12 cellular contexts compared by ENCODE assay signal in the genomic region with DNA sequence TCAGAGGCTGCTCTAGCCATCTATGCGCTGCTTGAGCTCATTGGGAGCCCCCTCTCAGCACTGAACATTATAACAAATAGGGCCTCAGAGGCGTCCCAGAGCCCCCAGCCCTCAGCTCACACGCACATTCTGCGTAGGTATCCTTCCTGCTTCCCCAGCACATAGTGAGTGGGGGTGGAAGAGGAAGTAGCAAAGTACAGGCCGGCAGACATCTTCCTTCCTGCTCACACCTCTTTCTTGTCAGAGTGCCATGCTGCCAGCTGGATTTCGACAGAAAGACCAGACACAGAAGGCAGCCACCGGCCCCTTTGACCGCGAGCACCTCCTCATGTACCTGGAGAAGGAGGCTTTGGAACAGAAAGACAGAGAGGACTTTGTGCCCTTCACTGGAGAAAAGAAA. TPM values are rescaled to one million over a fixed set of nuclear protein-coding genes. Genes with fewer than 3 reads are reported as not detected.
A peak's percentile ranks its signal among the peaks of the same experiment; 100 is the strongest.
DNase-seq lines count a peak whose midpoint lies in the region; ATAC-seq and TF ChIP-seq lines count a peak whose summit lies in the region.
"Had no signal": no experiment of that assay in that cellular context is flagged by ENCODE, and none has a peak within 500 bp of the region (broad histone marks: within the 10 kb centered on the region; RNA-seq: fewer than 3 reads in every experiment).

No MANE protein-coding gene starts in this region.

- ATAC-seq in natural killer cell treated with Interleukin-12 subunit alpha and Interleukin-12 subunit beta and Interleukin-15 and Interleukin-18, amount 100 ng/mL, for 72 hours, result peak in 1 of 2 donors; percentile 40
- ATAC-seq in natural killer cell (no peak), HG03097 (IDR thresholded peaks at IDR 0.05; ENCODE audit: low FRiP score, unreplicated experiment) (no peak), HG03196 (IDR thresholded peaks at IDR 0.05; ENCODE audit: unreplicated experiment) (no peak), SK-N-SH treated with all-trans-retinoic acid at 6 μM for 48 hours (no peak)
- ATAC-seq in effector memory CD8-positive, alpha-beta T cell (replicated peaks), result peak; percentile 45

- no peaks in the 10 kb centered on the region for H3K27me3 Mint-ChIP-seq in natural killer cell treated with Interleukin-12 subunit alpha and Interleukin-12 subunit beta and Interleukin-15 and Interleukin-18, amount 100 ng/mL, for 72 hours
- no peaks in the 10 kb centered on the region for H3K27me3 Mint-ChIP-seq in natural killer cell (ENCODE audit: low read depth in 2 of 2)
- H3K27me3 Mint-ChIP-seq in effector memory CD8-positive, alpha-beta T cell, result no peaks in the 10 kb centered on the region
- no peaks in the 10 kb centered on the region for H3K27me3 Mint-ChIP-seq in chondrocyte (ENCODE audit: low read depth)

- peak overlapping the region; percentile 58 to 66 for H3K27ac Mint-ChIP-seq in natural killer cell treated with Interleukin-12 subunit alpha and Interleukin-12 subunit beta and Interleukin-15 and Interleukin-18, amount 100 ng/mL, for 72 hours
- H3K27ac Mint-ChIP-seq in natural killer cell (no peak overlapping the region), chondrocyte (ENCODE audit: unreplicated experiment) (no peak overlapping the region)
- peak overlapping the region; percentile 53 to 77 for H3K27ac Mint-ChIP-seq in effector memory CD8-positive, alpha-beta T cell
- H3K27ac Mint-ChIP-seq: HFFc6 had no signal

- H3F3A ChIP-seq in SU-DHL-6 (ENCODE audit: insufficient read depth), result no peaks in the 10 kb centered on the region

- no peaks in the 10 kb centered on the region for H3K36me3 ChIP-seq in SU-DHL-6 (ENCODE audit: low read length)

- no peaks in the 10 kb centered on the region for H4K20me1 ChIP-seq in SU-DHL-6 (ENCODE audit: low read depth, low read length)

- H3K9ac ChIP-seq in SU-DHL-6 (ENCODE audit: low read length), result no peak overlapping the region

- H3K36me3 Mint-ChIP-seq in natural killer cell treated with Interleukin-12 subunit alpha and Interleukin-12 subunit beta and Interleukin-15 and Interleukin-18, amount 100 ng/mL, for 72 hours, result peaks cover 7% of the 10 kb centered on the region
- H3K36me3 Mint-ChIP-seq in natural killer cell (no peaks in the 10 kb centered on the region), chondrocyte (ENCODE audit: low read depth) (peaks cover 8% of the 10 kb centered on the region)
- peaks cover 2% of the 10 kb centered on the region for H3K36me3 Mint-ChIP-seq in effector memory CD8-positive, alpha-beta T cell (ENCODE audit: insufficient read depth)

- intact Hi-C loops in natural killer cell (cut with micrococcal nuclease), result no loop called here

- no peak overlapping the region for H3K27ac ChIP-seq in SU-DHL-6 (ENCODE audit: low read depth, low read length)

- peak overlapping the region; percentile 37 for H3K4me3 Mint-ChIP-seq in natural killer cell treated with Interleukin-12 subunit alpha and Interleukin-12 subunit beta and Interleukin-15 and Interleukin-18, amount 100 ng/mL, for 72 hours
- H3K4me3 Mint-ChIP-seq in natural killer cell, result no peak overlapping the region
- peak overlapping the region in 1 of 2 donors; percentile 17 for H3K4me3 Mint-ChIP-seq in effector memory CD8-positive, alpha-beta T cell
- H3K4me3 Mint-ChIP-seq in chondrocyte (ENCODE audit: unreplicated experiment), result no peak overlapping the region
- H3K4me3 Mint-ChIP-seq: HFFc6 had no signal

- no peaks in the 10 kb centered on the region for H3K9me2 ChIP-seq in SU-DHL-6 (replicated peaks; ENCODE audit: insufficient read depth, low read length)

- no peaks in the 10 kb centered on the region for H3K9me3 ChIP-seq in SU-DHL-6 (ENCODE audit: insufficient read depth, low read length)

- no peak for TF ChIP-seq CTCF in natural killer cell (IDR thresholded peaks at IDR 0.05)
- no peak for TF ChIP-seq CTCF in SU-DHL-6 (IDR thresholded peaks at IDR 0.05; ENCODE audit: insufficient read depth, low read length, poor library complexity, severe bottlenecking)
- TF ChIP-seq CTCF in chondrocyte (IDR thresholded peaks at IDR 0.05), result no peak

- no peaks in the 10 kb centered on the region for H3K9me3 Mint-ChIP-seq in natural killer cell treated with Interleukin-12 subunit alpha and Interleukin-12 subunit beta and Interleukin-15 and Interleukin-18, amount 100 ng/mL, for 72 hours
- no peaks in the 10 kb centered on the region for H3K9me3 Mint-ChIP-seq in natural killer cell
- no peaks in the 10 kb centered on the region for H3K9me3 Mint-ChIP-seq in effector memory CD8-positive, alpha-beta T cell
- no peaks in the 10 kb centered on the region for H3K9me3 Mint-ChIP-seq in chondrocyte (ENCODE audit: low read depth)
- H3K9me3 Mint-ChIP-seq: HFFc6 had no signal

- H3K4me2 ChIP-seq in SU-DHL-6 (ENCODE audit: low read depth, low read length, poor library complexity, severe bottlenecking), result no peak overlapping the region

- peaks cover 6 to 8% of the 10 kb centered on the region in 2 donors for H3K4me1 Mint-ChIP-seq in natural killer cell treated with Interleukin-12 subunit alpha and Interleukin-12 subunit beta and Interleukin-15 and Interleukin-18, amount 100 ng/mL, for 72 hours (ENCODE audit: low read depth in 2 of 2)
- H3K4me1 Mint-ChIP-seq in natural killer cell (peaks cover 0 to 6% of the 10 kb centered on the region in 2 donors), chondrocyte (ENCODE audit: low read depth) (no peaks in the 10 kb centered on the region)
- peaks cover 9 to 11% of the 10 kb centered on the region in 2 donors for H3K4me1 Mint-ChIP-seq in effector memory CD8-positive, alpha-beta T cell (ENCODE audit: low read depth in 2 of 2)

- no peaks in the 10 kb centered on the region for H3K79me2 ChIP-seq in SU-DHL-6 (ENCODE audit: insufficient read depth, low read length)

- H3K27me3 ChIP-seq in SU-DHL-6 (ENCODE audit: low read length), result no peaks in the 10 kb centered on the region

- no peak overlapping the region for H3K4me3 ChIP-seq in SU-DHL-6 (ENCODE audit: insufficient read depth, low read length, poor library complexity, severe bottlenecking)

- peak overlapping the region; percentile 86 for H2AFZ ChIP-seq in SU-DHL-6 (ENCODE audit: low read depth, low read length, severe bottlenecking)

- DNase-seq in natural killer cell treated with Interleukin-12 subunit alpha and Interleukin-12 subunit beta and Interleukin-15 and Interleukin-18, amount 100 ng/mL, for 72 hours (ENCODE audit: low spot score), result no peak
- no peak for DNase-seq in natural killer cell
- peak in 1 of 3 experiments; percentile 20 for DNase-seq in effector memory CD8-positive, alpha-beta T cell
- no peak for DNase-seq in chondrocyte (ENCODE audit: low spot score)
- DNase-seq: activated naive CD4-positive, alpha-beta T cell treated with anti-CD3 and anti-CD28 coated beads, Interleukin-2, amount 50 U/mL, for 16 hours; HFFc6; NCI-H1694 treated with DMSO at 0.1 percent for 48 hours; stimulated activated CD4-positive, alpha-beta T cell treated with anti-CD3 and anti-CD28 coated beads, Interleukin-1b, Interleukin-23, amount 100 ng/mL, for 48 hours had no signal

TF ChIP-seq in SK-N-SH treated with all-trans-retinoic acid at 6 μM for 48 hours, 23 proteins besides CTCF, POLR2A, EP300 and RAD21 (continues in another document):
- TF ChIP-seq GLIS3 (CRISPR knock-in tag; IDR thresholded peaks at IDR 0.05) (no peak), ZC3H10 (CRISPR knock-in tag; IDR thresholded peaks at IDR 0.05) (no peak), CSDC2 (CRISPR knock-in tag; IDR thresholded peaks at IDR 0.05) (no peak), ZFP30 (CRISPR knock-in tag; IDR thresholded peaks at IDR 0.05) (no peak), ZNF565 (CRISPR knock-in tag; conservative IDR thresholded peaks at IDR 0.05; ENCODE audit: low read depth) (no peak), ZNF70 (CRISPR knock-in tag; IDR thresholded peaks at IDR 0.05) (no peak), CREB5 (CRISPR knock-in tag; IDR thresholded peaks at IDR 0.05; ENCODE audit: low read depth) (no peak), TCF4 (CRISPR knock-in tag; IDR thresholded peaks at IDR 0.05; ENCODE audit: borderline replicate concordance) (no peak), RARB (CRISPR knock-in tag; IDR thresholded peaks at IDR 0.05) (no peak)
- TF ChIP-seq, protein P1, sequence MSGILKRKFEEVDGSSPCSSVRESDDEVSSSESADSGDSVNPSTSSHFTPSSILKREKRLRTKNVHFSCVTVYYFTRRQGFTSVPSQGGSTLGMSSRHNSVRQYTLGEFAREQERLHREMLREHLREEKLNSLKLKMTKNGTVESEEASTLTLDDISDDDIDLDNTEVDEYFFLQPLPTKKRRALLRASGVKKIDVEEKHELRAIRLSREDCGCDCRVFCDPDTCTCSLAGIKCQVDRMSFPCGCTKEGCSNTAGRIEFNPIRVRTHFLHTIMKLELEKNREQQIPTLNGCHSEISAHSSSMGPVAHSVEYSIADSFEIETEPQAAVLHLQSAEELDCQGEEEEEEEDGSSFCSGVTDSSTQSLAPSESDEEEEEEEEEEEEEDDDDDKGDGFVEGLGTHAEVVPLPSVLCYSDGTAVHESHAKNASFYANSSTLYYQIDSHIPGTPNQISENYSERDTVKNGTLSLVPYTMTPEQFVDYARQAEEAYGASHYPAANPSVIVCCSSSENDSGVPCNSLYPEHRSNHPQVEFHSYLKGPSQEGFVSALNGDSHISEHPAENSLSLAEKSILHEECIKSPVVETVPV (CRISPR knock-in tag; IDR thresholded peaks at IDR 0.05), result no peak

RNA-seq across cellular contexts. Expression of gene TMOD2, which starts 16.6 kb away (rescaled TPM):
- 1 to 10 TPM; 2.6 to 7.2 TPM for total RNA-seq in natural killer cell treated with Interleukin-12 subunit alpha and Interleukin-12 subunit beta and Interleukin-15 and Interleukin-18, amount 100 ng/mL, for 72 hours
- 1 to 10 TPM; 1.6 to 4.7 (median 1.6) TPM for total RNA-seq in natural killer cell
- total RNA-seq in chondrocyte, result 5.7 to 7.8 TPM (median 6.7 TPM) in 3 replicates

RNA-seq across cellular contexts. Expression of gene LYSMD2, which starts 30.6 kb away (rescaled TPM):
- 10 to 100 TPM; 13.4 to 27.3 TPM for total RNA-seq in natural killer cell treated with Interleukin-12 subunit alpha and Interleukin-12 subunit beta and Interleukin-15 and Interleukin-18, amount 100 ng/mL, for 72 hours
- total RNA-seq in natural killer cell (10 to 100 TPM in 1 of 3 donors, 1 to 10 TPM in 2; 8.1 to 13.6 (median 8.6) TPM), chondrocyte (1.5 to 2.7 TPM (median 2.6 TPM) in 3 replicates)

Comparison
In these comparisons a context has a peak if more than half of its experiments do, and no peak if none do; other contexts are left out.
1. H3K27ac Mint-ChIP-seq: peak in natural killer cell treated with Interleukin-12 subunit alpha and Interleukin-12 subunit beta and Interleukin-15 and Interleukin-18, amount 100 ng/mL, for 72 hours (2 of 2) and effector memory CD8-positive, alpha-beta T cell (2 of 2); none in natural killer cell (0 of 2) and chondrocyte (single experiment).